14 cellular contexts compared by ENCODE assay signal in genomic region chr16:4386951-4387565, GRCh38. TPM values are rescaled to one million over a fixed set of nuclear protein-coding genes. Genes with fewer than 3 reads are reported as not detected.
DNase-seq lines count a peak whose midpoint lies in the region; ATAC-seq lines count a peak whose summit lies in the region.
"Had no signal": no experiment of that assay in that cellular context is flagged by ENCODE, and none has a peak within 500 bp of the region (broad histone marks: within the 10 kb centered on the region; RNA-seq: fewer than 3 reads in every experiment).

No MANE protein-coding gene starts in this region.

- H3K4me1 ChIP-seq in right cardiac atrium (ENCODE audit: control insufficient read depth, insufficient read depth, low read length) = peaks cover 2% of the 10 kb centered on the region

- H3K9me3 ChIP-seq in T-helper 17 cell (ENCODE audit: control insufficient read depth, low read length, poor library complexity, severe bottlenecking) (no peaks in the 10 kb centered on the region), right cardiac atrium (ENCODE audit: control insufficient read depth, low read length) (no peaks in the 10 kb centered on the region)

- H3K27ac ChIP-seq in right cardiac atrium (ENCODE audit: low read length) (no peak overlapping the region), skin epidermis (peak overlapping the region in 13 of 21 experiments; percentile 11 to 65 (median 50))

- ATAC-seq in T-helper 17 cell (no peak), right cardiac atrium (no peak), HG02840 (IDR thresholded peaks at IDR 0.05; ENCODE audit: low FRiP score, unreplicated experiment) (no peak), HG03442 (IDR thresholded peaks at IDR 0.05; ENCODE audit: unreplicated experiment) (no peak)

- H3K4me3 Mint-ChIP-seq in T-helper 17 cell = peak overlapping the region; percentile 67
- H3K4me3 Mint-ChIP-seq: CD4-positive, CD25-positive, alpha-beta regulatory T cell had no signal

- H3K4me3 ChIP-seq in right cardiac atrium (ENCODE audit: low read length) (no peak overlapping the region), skin epidermis (no peak overlapping the region)

- no peaks in the 10 kb centered on the region for H3K27me3 Mint-ChIP-seq in T-helper 17 cell
- H3K27me3 Mint-ChIP-seq: CD4-positive, CD25-positive, alpha-beta regulatory T cell had no signal

- intact Hi-C loops in right cardiac atrium (cut with DNase I) = no loop called here

- H3K27ac Mint-ChIP-seq in T-helper 17 cell = peak overlapping the region; percentile 85

- peaks cover 12% of the 10 kb centered on the region for H3K4me1 Mint-ChIP-seq in T-helper 17 cell

- no peaks in the 10 kb centered on the region for H3K27me3 ChIP-seq in right cardiac atrium (ENCODE audit: control insufficient read depth, insufficient read depth)

- DNase-seq in AG20443 (ENCODE audit: low spot score) (peak; percentile 49), T-helper 17 cell (no peak), right cardiac atrium (peak; percentile 33 to 63 (median 63)), middle frontal gyrus (ENCODE audit: extremely low spot score, low spot score) (no peak)
- no peak for DNase-seq in activated naive CD4-positive, alpha-beta T cell treated with anti-CD3 and anti-CD28 coated beads, Interleukin-2, amount 50 U/mL, for 16 hours
- DNase-seq: CD4-positive, CD25-positive, alpha-beta regulatory T cell; effector CD4-positive, alpha-beta T cell; GF-D8; glutamatergic neuron; H7; NCI-H2171 had no signal

- 73% methylated on average over 10 of the region's 10 CpGs for WGBS in right cardiac atrium

- no peaks in the 10 kb centered on the region for H3K36me3 Mint-ChIP-seq in T-helper 17 cell (ENCODE audit: low read depth)

RNA-seq across cellular contexts. Expression of gene VASN, which starts 15.4 kb away (rescaled TPM):
- under 1 TPM; 0.55 to 0.57 TPM for total RNA-seq in T-helper 17 cell
- total RNA-seq in right cardiac atrium = 10 to 100 TPM; 11.4 to 21.3 (median 13.6) TPM
- 10.7 TPM for polyA plus RNA-seq in right cardiac atrium

RNA-seq across cellular contexts. Expression of gene CORO7, which starts 29.3 kb away (rescaled TPM):
- total RNA-seq in T-helper 17 cell (100 to 1,000 TPM; 733 to 757 TPM), right cardiac atrium (10 to 100 TPM; 13.4 to 18.1 (median 16.9) TPM)
- polyA plus RNA-seq in right cardiac atrium = 9.0 TPM

RNA-seq across cellular contexts. Expression of gene PAM16, which starts 35.9 kb away (rescaled TPM):
- total RNA-seq in T-helper 17 cell (10 to 100 TPM; 32.3 to 41.4 TPM), right cardiac atrium (10 to 100 TPM; 57.6 to 61.9 (median 59.7) TPM)
- polyA plus RNA-seq in right cardiac atrium = 131 TPM

RNA-seq across cellular contexts. Expression of gene DNAJA3, which starts 38.6 kb away (rescaled TPM):
- total RNA-seq in T-helper 17 cell (10 to 100 TPM; 27.9 to 29.7 TPM), right cardiac atrium (10 to 100 TPM; 40.4 to 54.0 (median 49.8) TPM)
- polyA plus RNA-seq in right cardiac atrium = 48.4 TPM

Comparison
In these comparisons a context has a peak if more than half of its experiments do, and no peak if none do; other contexts are left out.
1. DNase-seq: peak in AG20443 (single experiment) and right cardiac atrium (3 of 3); none in T-helper 17 cell (0 of 3), activated naive CD4-positive, alpha-beta T cell treated with anti-CD3 and anti-CD28 coated beads, Interleukin-2, amount 50 U/mL, for 16 hours (single experiment) and middle frontal gyrus (single experiment).
2. RNA of gene VASN, which starts 15.4 kb away (total RNA-seq): 11.4 to 21.3 TPM in right cardiac atrium; 0.55 to 0.57 TPM in T-helper 17 cell; every median in the first group is over 4 times any median in the second.
3. RNA of gene CORO7, which starts 29.3 kb away (total RNA-seq): 733 to 757 TPM in T-helper 17 cell; 13.4 to 18.1 TPM in right cardiac atrium; every median in the first group is over 10 times any median in the second.